Comparison of ENCODE assay signal across 15 cellular contexts in genomic region chr2:9660154-9660553, GRCh38.
DNase-seq lines count a peak whose midpoint lies in the region; TF ChIP-seq lines count a peak whose summit lies in the region.
"Had no signal": no experiment of that assay in that cellular context is flagged by ENCODE, and none has a peak within 500 bp of the region (broad histone marks: within the 10 kb centered on the region; RNA-seq: fewer than 3 reads in every experiment).

No MANE protein-coding gene starts in this region.

- no peak overlapping the region for H3K4me3 Mint-ChIP-seq in T-helper 1 cell treated with Interleukin-12 subunit alpha and Interleukin-12 subunit beta and Interleukin-4 antibody, amounts not matched to agents 30 μg/mL and 1 μg/mL, for 36 hours
- H3K4me3 Mint-ChIP-seq: CD14-positive monocyte; CD4-positive, alpha-beta memory T cell; HFFc6 had no signal

- peaks cover 2% of the 10 kb centered on the region for H3K36me3 Mint-ChIP-seq in T-helper 1 cell treated with Interleukin-12 subunit alpha and Interleukin-12 subunit beta and Interleukin-4 antibody, amounts not matched to agents 30 μg/mL and 1 μg/mL, for 36 hours (ENCODE audit: low read depth)
- H3K36me3 Mint-ChIP-seq: CD14-positive monocyte; CD4-positive, alpha-beta memory T cell had no signal

- peak overlapping the region; percentile 22 for H3K27ac Mint-ChIP-seq in T-helper 1 cell treated with Interleukin-12 subunit alpha and Interleukin-12 subunit beta and Interleukin-4 antibody, amounts not matched to agents 30 μg/mL and 1 μg/mL, for 36 hours
- H3K27ac Mint-ChIP-seq: HFFc6 had no signal

- intact Hi-C loops in head of caudate nucleus (cut with DNase I): no loop called here

- H3K27me3 Mint-ChIP-seq in T-helper 1 cell treated with Interleukin-12 subunit alpha and Interleukin-12 subunit beta and Interleukin-4 antibody, amounts not matched to agents 30 μg/mL and 1 μg/mL, for 36 hours (ENCODE audit: low read depth): peaks cover 6% of the 10 kb centered on the region
- H3K27me3 Mint-ChIP-seq: CD4-positive, alpha-beta memory T cell had no signal

- no peak for DNase-seq in T-helper 1 cell
- DNase-seq in head of caudate nucleus: peak in 37 of 42 donors; percentile 24 to 86 (median 64)
- peak; percentile 46 for DNase-seq in putamen (ENCODE audit: low spot score)
- no peak for DNase-seq in iPS-NIHi11 (ENCODE audit: low spot score)
- DNase-seq in T1000 (lab: John Stamatoyannopoulos, UW): no peak
- no peak for DNase-seq in erythroblast (lab: John Stamatoyannopoulos, UW)
- DNase-seq: CD4-positive, alpha-beta memory T cell; DMS153; DMS79; GDM1; GOT3; H7; HFFc6 had no signal

- no peak for TF ChIP-seq POLR2A in erythroblast (IDR thresholded peaks at IDR 0.05; ENCODE audit: low read length)

- no peaks in the 10 kb centered on the region for H3K9me3 Mint-ChIP-seq in T-helper 1 cell treated with Interleukin-12 subunit alpha and Interleukin-12 subunit beta and Interleukin-4 antibody, amounts not matched to agents 30 μg/mL and 1 μg/mL, for 36 hours
- H3K9me3 Mint-ChIP-seq: CD4-positive, alpha-beta memory T cell; HFFc6 had no signal

- peaks cover 20% of the 10 kb centered on the region for H3K4me1 Mint-ChIP-seq in T-helper 1 cell treated with Interleukin-12 subunit alpha and Interleukin-12 subunit beta and Interleukin-4 antibody, amounts not matched to agents 30 μg/mL and 1 μg/mL, for 36 hours (ENCODE audit: low read depth)
- H3K4me1 Mint-ChIP-seq: CD14-positive monocyte had no signal

Comparison
In these comparisons a context has a peak if more than half of its experiments do, and no peak if none do; other contexts are left out.
1. DNase-seq: peak in head of caudate nucleus (37 of 42) and putamen (single experiment); none in T-helper 1 cell (0 of 5), iPS-NIHi11 (single experiment), T1000 (single experiment) and erythroblast (0 of 2).